18 cellular contexts compared by ENCODE assay signal in the genomic region with DNA sequence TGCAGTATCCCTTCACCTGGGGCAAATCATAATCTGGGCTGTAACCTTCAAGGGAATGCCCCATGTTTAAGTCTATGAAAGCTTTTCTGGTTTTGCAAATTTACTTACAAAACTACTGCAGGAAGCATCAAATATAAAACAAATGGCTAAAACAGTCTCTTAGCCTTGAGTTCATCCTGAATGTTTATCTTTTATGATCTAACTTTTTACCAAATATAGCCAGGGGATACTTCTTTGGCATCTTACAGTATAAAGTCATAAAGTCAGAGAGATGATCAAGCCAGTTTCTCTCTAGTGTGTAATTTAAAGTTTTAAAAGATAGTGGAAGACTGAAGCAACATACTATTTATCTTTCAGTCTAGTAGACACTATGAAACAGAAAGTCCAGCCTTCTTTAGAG.
DNase-seq lines count a peak whose midpoint lies in the region; ATAC-seq and TF ChIP-seq lines count a peak whose summit lies in the region.
"Had no signal": no experiment of that assay in that cellular context is flagged by ENCODE, and none has a peak within 500 bp of the region (broad histone marks: within the 10 kb centered on the region; RNA-seq: fewer than 3 reads in every experiment).

No MANE protein-coding gene starts in this region.

- H4K20me1 ChIP-seq in HCT116 (ENCODE audit: insufficient read depth) (no peaks in the 10 kb centered on the region), smooth muscle cell (ENCODE audit: low read depth) (no peaks in the 10 kb centered on the region)
- H4K20me1 ChIP-seq: BLaER1 treated with 17β-estradiol and CSF1 and Interleukin-3, amounts not matched to agents 10 nM and 100 nM had no signal

- H3K9me2 ChIP-seq in HCT116 (ENCODE audit: insufficient read depth), result no peaks in the 10 kb centered on the region

- no peak overlapping the region for H3K27ac ChIP-seq in HCT116 (ENCODE audit: low read depth, low read length)
- no peak overlapping the region for H3K27ac ChIP-seq in smooth muscle cell (ENCODE audit: low read depth)
- H3K27ac ChIP-seq: 22Rv1; BLaER1 treated with 17β-estradiol and CSF1 and Interleukin-3, amounts not matched to agents 10 nM and 100 nM had no signal

- RAD21 ChIA-PET in HCT116 (lab: Charles Lee; ENCODE audit: low non-redundant PET in 1 of 2, low total read pairs in 2 of 2, uncharacterized antibody in 2 of 2, unreplicated experiment in 2 of 2), result no interaction called here

- H3K4me3 ChIP-seq in AG09309 (ENCODE audit: control insufficient read depth, low read depth, low read length) (no peak overlapping the region), HCT116 (replicated peaks in 1 of 2; ENCODE audit: low read depth in 1 of 2, low read length in 2 of 2) (no peak overlapping the region), smooth muscle cell (no peak overlapping the region)
- H3K4me3 ChIP-seq: BLaER1 treated with 17β-estradiol and CSF1 and Interleukin-3, amounts not matched to agents 10 nM and 100 nM; HAP-1 had no signal

- intact Hi-C loops in HCT116 (cut with micrococcal nuclease), result no loop called here

- no peak overlapping the region for H3K9ac ChIP-seq in HCT116 (ENCODE audit: low read length)
- H3K9ac ChIP-seq in smooth muscle cell (ENCODE audit: low read depth), result no peak overlapping the region
- H3K9ac ChIP-seq: BLaER1 treated with 17β-estradiol and CSF1 and Interleukin-3, amounts not matched to agents 10 nM and 100 nM had no signal

- no peak overlapping the region for H3K4me2 ChIP-seq in HCT116 (ENCODE audit: low read length)
- no peak overlapping the region for H3K4me2 ChIP-seq in smooth muscle cell
- H3K4me2 ChIP-seq: BLaER1 treated with 17β-estradiol and CSF1 and Interleukin-3, amounts not matched to agents 10 nM and 100 nM had no signal

- no TSS peak for BruUV-seq in HCT116 (replicated peaks; lab: Mats Ljungman, UMichigan)

- no peaks in the 10 kb centered on the region for H3K27me3 ChIP-seq in HCT116 (ENCODE audit: insufficient read depth, low read length)
- H3K27me3 ChIP-seq in smooth muscle cell (ENCODE audit: low read depth), result no peaks in the 10 kb centered on the region
- H3K27me3 ChIP-seq: BE2C; BLaER1 treated with 17β-estradiol and CSF1 and Interleukin-3, amounts not matched to agents 10 nM and 100 nM had no signal

- H3F3A ChIP-seq in smooth muscle cell (ENCODE audit: low read depth), result no peaks in the 10 kb centered on the region

- TF ChIP-seq CTCF in AG09309 (IDR thresholded peaks at IDR 0.05; ENCODE audit: control insufficient read depth, insufficient read depth, low read depth, low read length, missing control alignments) (no peak), HCT116 (IDR thresholded peaks at IDR 0.05 in 2 of 3, conservative IDR thresholded peaks at IDR 0.05 in 1 of 3; ENCODE audit: borderline replicate concordance in 1 of 3, insufficient read depth in 1 of 3, low read depth in 2 of 3, low read length in 2 of 3) (no peak), smooth muscle cell (IDR thresholded peaks at IDR 0.05; ENCODE audit: borderline replicate concordance, insufficient read depth, poor library complexity, severe bottlenecking) (no peak)

- H3K79me2 ChIP-seq in HCT116 (ENCODE audit: insufficient read depth, low read length) (no peaks in the 10 kb centered on the region), smooth muscle cell (ENCODE audit: low read depth) (no peaks in the 10 kb centered on the region)

- H3K9me3 ChIP-seq in HCT116 (ENCODE audit: control insufficient read depth in 1 of 2, insufficient read depth in 1 of 2, low read depth in 1 of 2, low read length in 2 of 2) (no peaks in the 10 kb centered on the region), smooth muscle cell (replicated peaks; ENCODE audit: low read depth) (no peaks in the 10 kb centered on the region)
- H3K9me3 ChIP-seq: BE2C, HAP-1 had no signal

- no peak for TF ChIP-seq POLR2A in HCT116 (IDR thresholded peaks at IDR 0.05; ENCODE audit: borderline replicate concordance, extremely low read depth, insufficient read depth, insufficient read length)

- H3K4me1 ChIP-seq in HCT116 (ENCODE audit: control insufficient read depth in 1 of 2, insufficient read depth in 2 of 2, low read length in 2 of 2), result peaks cover 2 to 5% of the 10 kb centered on the region in 2 experiments; a peak in 1 of 4 replicates
- H3K4me1 ChIP-seq in smooth muscle cell (ENCODE audit: low read depth), result no peaks in the 10 kb centered on the region
- H3K4me1 ChIP-seq: BE2C; BLaER1 treated with 17β-estradiol and CSF1 and Interleukin-3, amounts not matched to agents 10 nM and 100 nM; HAP-1 had no signal

- CTCF ChIA-PET in HCT116 (lab: Charles Lee), result interaction anchor here (1.8 kb wide), 1 partner anchor 15 kb away, joined by 13 read pairs; no protein-coding TSS in a partner anchor

- POLR2A ChIA-PET in HCT116 (lab: Charles Lee), result no interaction called here

- TF ChIP-seq RAD21 in HCT116 (IDR thresholded peaks at IDR 0.05; ENCODE audit: low read depth), result no peak

- no peak for ATAC-seq in HCT116
- ATAC-seq in HG02588 (IDR thresholded peaks at IDR 0.05; ENCODE audit: unreplicated experiment), result no peak
- ATAC-seq in HG02798 (IDR thresholded peaks at IDR 0.05; ENCODE audit: poor library complexity, unreplicated experiment), result no peak

- H3K36me3 ChIP-seq in HCT116 (ENCODE audit: control insufficient read depth in 1 of 2, insufficient read depth in 2 of 2, low read length in 2 of 2) (no peaks in the 10 kb centered on the region), smooth muscle cell (ENCODE audit: low read depth) (no peaks in the 10 kb centered on the region)
- H3K36me3 ChIP-seq: BE2C; BLaER1 treated with 17β-estradiol and CSF1 and Interleukin-3, amounts not matched to agents 10 nM and 100 nM; HAP-1 had no signal

- H2AFZ ChIP-seq in HCT116 (ENCODE audit: low read depth, low read length, poor library complexity, severe bottlenecking) (peak overlapping the region; percentile 27), smooth muscle cell (ENCODE audit: low read depth) (peak overlapping the region; percentile 76)

- DNase-seq in AG09309 (ENCODE audit: low read depth) (peak; percentile 4), HCT116 (ENCODE audit: low read depth, low spot score) (no peak), amniotic epithelial cell (ENCODE audit: low read depth) (peak; percentile 1), smooth muscle cell (lab: John Stamatoyannopoulos, UW; ENCODE audit: unreplicated experiment) (no peak), NCI-H2171 (lab: John Stamatoyannopoulos, UW) (no peak)
- DNase-seq: AML-193; BE2C; CD4-positive, alpha-beta T cell; CD8-positive, alpha-beta memory T cell; DMS 273 treated with DMSO at 0.1 percent for 48 hours; DMS79; GF-D8; GOT3 had no signal

TF ChIP-seq in HCT116, 20 proteins besides CTCF, POLR2A, EP300 and RAD21:
- TF ChIP-seq SRF (IDR thresholded peaks at IDR 0.05; ENCODE audit: low read depth), result no peak
- no peak for TF ChIP-seq SIN3A (IDR thresholded peaks at IDR 0.05; ENCODE audit: low read depth)

Comparison
In these comparisons a context has a peak if more than half of its experiments do, and no peak if none do; other contexts are left out.
1. DNase-seq: peak in AG09309 (single experiment) and amniotic epithelial cell (single experiment); none in HCT116 (single experiment), smooth muscle cell (single experiment) and NCI-H2171 (single experiment).